13 cellular contexts compared by ENCODE assay signal in the genomic region with DNA sequence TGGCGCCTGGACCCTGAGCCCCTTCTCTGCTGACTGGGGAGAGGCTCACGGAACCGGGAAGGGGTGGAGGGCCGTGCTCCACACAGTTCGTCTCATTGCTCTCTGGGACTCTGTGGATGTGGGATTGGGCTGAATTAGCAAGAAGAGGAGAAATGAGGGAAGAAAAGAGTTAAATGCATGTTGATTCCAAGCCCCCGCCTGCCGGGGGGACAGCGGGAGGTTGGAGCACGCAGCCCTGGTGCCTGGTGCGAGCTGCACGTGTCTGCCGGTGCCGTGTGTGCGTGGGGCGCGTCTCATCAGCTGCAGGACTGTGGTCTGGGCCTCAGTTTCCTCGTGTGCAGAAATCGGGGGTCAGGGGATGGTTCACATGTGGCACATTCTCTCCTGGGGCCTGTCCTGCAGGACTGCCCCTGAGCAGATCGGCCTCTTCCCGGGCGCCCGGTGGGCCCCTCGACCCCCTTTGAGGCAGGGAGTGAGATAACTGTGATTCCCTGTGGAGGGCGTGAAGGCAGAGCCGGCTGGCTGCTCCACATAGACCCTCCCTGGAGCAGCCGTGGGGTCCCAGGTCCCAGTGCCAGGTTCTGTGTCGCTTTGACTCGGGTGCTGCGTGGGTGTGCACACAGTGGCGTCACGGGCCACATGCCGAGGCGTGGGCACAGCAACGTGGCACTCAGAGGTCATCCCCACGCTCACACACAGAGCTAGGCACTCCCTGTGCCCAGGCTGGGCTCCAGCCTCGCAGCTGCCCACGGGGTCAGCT.
DNase-seq lines count a peak whose midpoint lies in the region; ATAC-seq lines count a peak whose summit lies in the region.
"Had no signal": no experiment of that assay in that cellular context is flagged by ENCODE, and none has a peak within 500 bp of the region (broad histone marks: within the 10 kb centered on the region; RNA-seq: fewer than 3 reads in every experiment).

No MANE protein-coding gene starts in this region.

- ATAC-seq in HG02678 (IDR thresholded peaks at IDR 0.05; ENCODE audit: unreplicated experiment), result no peak
- no peak for ATAC-seq in GM19455 (IDR thresholded peaks at IDR 0.05; ENCODE audit: unreplicated experiment)
- no peak for ATAC-seq in HG03039 (IDR thresholded peaks at IDR 0.05; ENCODE audit: unreplicated experiment)
- ATAC-seq: activated CD8-positive, alpha-beta T cell treated with anti-CD3 and anti-CD28 coated beads, Interleukin-2, amount 10 ng/mL, durations not matched to agents 7 days and 5 days; left colon; psoas muscle had no signal

- DNase-seq in CD1c-positive myeloid dendritic cell (ENCODE audit: extremely low spot score) (peak; percentile 32), NCI-H69 (lab: John Stamatoyannopoulos, UW) (peak; percentile 44), left kidney (ENCODE audit: low read depth, low spot score) (peak; percentile 41)
- DNase-seq: activated CD8-positive, alpha-beta T cell treated with anti-CD3 and anti-CD28 coated beads, Interleukin-2, amount 10 ng/mL, durations not matched to agents 7 days and 5 days; activated gamma-delta T cell; AML-193; cortex of kidney; left colon; psoas muscle; testis had no signal
